Comparison of ENCODE assay signal across 1 cellular context in the genomic region with DNA sequence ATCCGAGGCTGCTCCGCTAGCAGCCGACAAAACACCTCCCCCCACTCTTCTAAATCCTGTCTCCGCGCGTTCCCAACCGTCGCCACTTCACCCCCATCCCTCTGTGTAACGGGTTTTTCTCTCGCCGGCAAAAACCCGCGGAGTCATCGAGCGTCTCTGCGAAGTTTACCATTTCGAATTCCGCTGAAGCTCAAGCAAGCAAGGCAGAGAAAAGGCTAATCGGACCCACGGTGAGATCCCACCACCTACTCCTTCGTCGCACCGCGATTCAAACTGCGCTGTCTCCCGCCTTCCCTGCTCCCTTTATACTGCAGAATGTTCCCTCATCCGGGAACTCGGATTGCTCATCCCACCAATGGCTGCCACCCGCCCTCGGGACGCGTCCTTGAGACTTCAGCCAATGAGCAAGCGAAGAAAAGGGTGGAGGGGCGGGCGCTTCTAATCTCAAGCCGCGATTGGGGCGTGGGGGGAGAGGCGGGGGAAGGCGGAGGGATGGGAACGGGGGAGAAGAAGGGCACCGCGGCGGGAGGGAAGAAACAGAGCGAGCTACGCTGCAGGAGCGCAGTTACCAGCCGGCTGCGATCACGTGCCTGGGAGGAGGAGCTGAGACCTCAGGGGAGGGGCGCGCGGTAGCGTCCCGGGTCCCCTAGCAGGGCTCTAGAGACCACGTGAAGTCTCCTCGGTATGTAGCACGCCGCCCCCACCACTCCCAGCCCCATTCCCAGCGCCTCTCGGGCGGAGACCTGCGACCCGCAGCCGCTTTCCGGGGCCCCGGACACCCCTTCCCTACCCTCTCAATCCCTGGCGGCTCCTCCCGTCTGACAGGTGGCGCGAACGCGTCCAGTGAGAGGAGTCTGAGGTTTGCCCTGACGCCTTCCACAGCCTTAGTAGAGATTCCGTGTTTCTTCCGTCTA.
A peak's percentile ranks its signal among the peaks of the same experiment; 100 is the strongest.
TF ChIP-seq lines count a peak whose summit lies in the region.

A gene (minus strand): TSS at position 277 of the 914 bp plus-strand sequence. CDS start 105 bp downstream, at position 172.

TF ChIP-seq in K562, 482 proteins besides CTCF, POLR2A, EP300 and RAD21 (continued from another document and continues in another):
- TF ChIP-seq, protein P1, sequence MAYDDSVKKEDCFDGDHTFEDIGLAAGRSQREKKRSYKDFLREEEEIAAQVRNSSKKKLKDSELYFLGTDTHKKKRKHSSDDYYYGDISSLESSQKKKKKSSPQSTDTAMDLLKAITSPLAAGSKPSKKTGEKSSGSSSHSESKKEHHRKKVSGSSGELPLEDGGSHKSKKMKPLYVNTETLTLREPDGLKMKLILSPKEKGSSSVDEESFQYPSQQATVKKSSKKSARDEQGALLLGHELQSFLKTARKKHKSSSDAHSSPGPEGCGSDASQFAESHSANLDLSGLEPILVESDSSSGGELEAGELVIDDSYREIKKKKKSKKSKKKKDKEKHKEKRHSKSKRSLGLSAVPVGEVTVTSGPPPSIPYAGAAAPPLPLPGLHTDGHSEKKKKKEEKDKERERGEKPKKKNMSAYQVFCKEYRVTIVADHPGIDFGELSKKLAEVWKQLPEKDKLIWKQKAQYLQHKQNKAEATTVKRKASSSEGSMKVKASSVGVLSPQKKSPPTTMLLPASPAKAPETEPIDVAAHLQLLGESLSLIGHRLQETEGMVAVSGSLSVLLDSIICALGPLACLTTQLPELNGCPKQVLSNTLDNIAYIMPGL (CRISPR knock-in tag; IDR thresholded peaks at IDR 0.05): 0 out of 2 replicates have a peak, but pooled peaks have one; percentile 84
- TF ChIP-seq, protein P2, sequence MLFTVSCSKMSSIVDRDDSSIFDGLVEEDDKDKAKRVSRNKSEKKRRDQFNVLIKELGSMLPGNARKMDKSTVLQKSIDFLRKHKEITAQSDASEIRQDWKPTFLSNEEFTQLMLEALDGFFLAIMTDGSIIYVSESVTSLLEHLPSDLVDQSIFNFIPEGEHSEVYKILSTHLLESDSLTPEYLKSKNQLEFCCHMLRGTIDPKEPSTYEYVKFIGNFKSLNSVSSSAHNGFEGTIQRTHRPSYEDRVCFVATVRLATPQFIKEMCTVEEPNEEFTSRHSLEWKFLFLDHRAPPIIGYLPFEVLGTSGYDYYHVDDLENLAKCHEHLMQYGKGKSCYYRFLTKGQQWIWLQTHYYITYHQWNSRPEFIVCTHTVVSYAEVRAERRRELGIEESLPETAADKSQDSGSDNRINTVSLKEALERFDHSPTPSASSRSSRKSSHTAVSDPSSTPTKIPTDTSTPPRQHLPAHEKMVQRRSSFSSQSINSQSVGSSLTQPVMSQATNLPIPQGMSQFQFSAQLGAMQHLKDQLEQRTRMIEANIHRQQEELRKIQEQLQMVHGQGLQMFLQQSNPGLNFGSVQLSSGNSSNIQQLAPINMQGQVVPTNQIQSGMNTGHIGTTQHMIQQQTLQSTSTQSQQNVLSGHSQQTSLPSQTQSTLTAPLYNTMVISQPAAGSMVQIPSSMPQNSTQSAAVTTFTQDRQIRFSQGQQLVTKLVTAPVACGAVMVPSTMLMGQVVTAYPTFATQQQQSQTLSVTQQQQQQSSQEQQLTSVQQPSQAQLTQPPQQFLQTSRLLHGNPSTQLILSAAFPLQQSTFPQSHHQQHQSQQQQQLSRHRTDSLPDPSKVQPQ (CRISPR knock-in tag; IDR thresholded peaks at IDR 0.05; ENCODE audit: borderline replicate concordance): no peak
- TF ChIP-seq, protein P3, sequence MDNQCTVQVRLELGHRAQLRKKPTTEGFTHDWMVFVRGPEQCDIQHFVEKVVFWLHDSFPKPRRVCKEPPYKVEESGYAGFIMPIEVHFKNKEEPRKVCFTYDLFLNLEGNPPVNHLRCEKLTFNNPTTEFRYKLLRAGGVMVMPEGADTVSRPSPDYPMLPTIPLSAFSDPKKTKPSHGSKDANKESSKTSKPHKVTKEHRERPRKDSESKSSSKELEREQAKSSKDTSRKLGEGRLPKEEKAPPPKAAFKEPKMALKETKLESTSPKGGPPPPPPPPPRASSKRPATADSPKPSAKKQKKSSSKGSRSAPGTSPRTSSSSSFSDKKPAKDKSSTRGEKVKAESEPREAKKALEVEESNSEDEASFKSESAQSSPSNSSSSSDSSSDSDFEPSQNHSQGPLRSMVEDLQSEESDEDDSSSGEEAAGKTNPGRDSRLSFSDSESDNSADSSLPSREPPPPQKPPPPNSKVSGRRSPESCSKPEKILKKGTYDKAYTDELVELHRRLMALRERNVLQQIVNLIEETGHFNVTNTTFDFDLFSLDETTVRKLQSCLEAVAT (IDR thresholded peaks at IDR 0.05): peak; percentile 91 to 93
- TF ChIP-seq PHB (CRISPR knock-in tag; IDR thresholded peaks at IDR 0.05) (0 out of 2 replicates have a peak, but pooled peaks have one; percentile 77), ZNF239 (CRISPR knock-in tag; IDR thresholded peaks at IDR 0.05) (no peak), TAL1 (IDR thresholded peaks at IDR 0.05) (no peak), SAFB (IDR thresholded peaks at IDR 0.05; ENCODE audit: borderline replicate concordance, low read depth, low read length) (no peak), CCAR2 (IDR thresholded peaks at IDR 0.05; ENCODE audit: low read depth, low read length) (no peak), EHMT2 (IDR thresholded peaks at IDR 0.05) (no peak), DACH1 (IDR thresholded peaks at IDR 0.05; ENCODE audit: partially characterized antibody) (no peak), ZNF41 (CRISPR knock-in tag; conservative IDR thresholded peaks at IDR 0.05) (no peak), DIDO1 (tag; IDR thresholded peaks at IDR 0.05; ENCODE audit: low read depth) (no peak), HMG20A (CRISPR knock-in tag; conservative IDR thresholded peaks at IDR 0.05) (no peak), NR4A1 (CRISPR knock-in tag; IDR thresholded peaks at IDR 0.05) (no peak), NR4A1 (tag; IDR thresholded peaks at IDR 0.05) (no peak), ASH1L (IDR thresholded peaks at IDR 0.05; ENCODE audit: borderline replicate concordance, low read depth, partially characterized antibody) (peak; percentile 82), RFX7 (CRISPR knock-in tag; IDR thresholded peaks at IDR 0.05) (no peak), HIVEP1 (CRISPR knock-in tag; IDR thresholded peaks at IDR 0.05) (no peak), HNRNPH1 (optimal IDR thresholded peaks at IDR 0.05; ENCODE audit: low read depth, low read length) (no peak), ETV5 (CRISPR knock-in tag; IDR thresholded peaks at IDR 0.05; ENCODE audit: low read depth) (no peak), MYBL2 (IDR thresholded peaks at IDR 0.05; ENCODE audit: low read depth) (peak; percentile 94), MYBL2 (CRISPR knock-in tag; IDR thresholded peaks at IDR 0.05; ENCODE audit: borderline replicate concordance) (no peak), ZC3H11A (IDR thresholded peaks at IDR 0.05; ENCODE audit: low read depth, low read length) (no peak), ZNF586 (CRISPR knock-in tag; conservative IDR thresholded peaks at IDR 0.05) (no peak), ZNF143 (CRISPR knock-in tag; IDR thresholded peaks at IDR 0.05) (no peak), ZZZ3 (IDR thresholded peaks at IDR 0.05) (0 out of 2 replicates have a peak, but pooled peaks have one; percentile 24), SMARCA5 (IDR thresholded peaks at IDR 0.05) (no peak), NFRKB (IDR thresholded peaks at IDR 0.05; ENCODE audit: low read depth) (peak; percentile 83), NR1H2 (CRISPR knock-in tag; IDR thresholded peaks at IDR 0.05) (no peak), CCNT2 (IDR thresholded peaks at IDR 0.05; ENCODE audit: borderline replicate concordance, extremely low read depth, insufficient read length, low read depth, low read length) (peak; percentile 40)
- TF ChIP-seq, protein P4, sequence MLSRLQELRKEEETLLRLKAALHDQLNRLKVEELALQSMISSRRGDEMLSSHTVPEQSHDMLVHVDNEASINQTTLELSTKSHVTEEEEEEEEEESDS (CRISPR knock-in tag; IDR thresholded peaks at IDR 0.05): no peak
- TF ChIP-seq, protein P5, sequence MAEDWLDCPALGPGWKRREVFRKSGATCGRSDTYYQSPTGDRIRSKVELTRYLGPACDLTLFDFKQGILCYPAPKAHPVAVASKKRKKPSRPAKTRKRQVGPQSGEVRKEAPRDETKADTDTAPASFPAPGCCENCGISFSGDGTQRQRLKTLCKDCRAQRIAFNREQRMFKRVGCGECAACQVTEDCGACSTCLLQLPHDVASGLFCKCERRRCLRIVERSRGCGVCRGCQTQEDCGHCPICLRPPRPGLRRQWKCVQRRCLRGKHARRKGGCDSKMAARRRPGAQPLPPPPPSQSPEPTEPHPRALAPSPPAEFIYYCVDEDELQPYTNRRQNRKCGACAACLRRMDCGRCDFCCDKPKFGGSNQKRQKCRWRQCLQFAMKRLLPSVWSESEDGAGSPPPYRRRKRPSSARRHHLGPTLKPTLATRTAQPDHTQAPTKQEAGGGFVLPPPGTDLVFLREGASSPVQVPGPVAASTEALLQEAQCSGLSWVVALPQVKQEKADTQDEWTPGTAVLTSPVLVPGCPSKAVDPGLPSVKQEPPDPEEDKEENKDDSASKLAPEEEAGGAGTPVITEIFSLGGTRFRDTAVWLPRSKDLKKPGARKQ (CRISPR knock-in tag; IDR thresholded peaks at IDR 0.05): no peak
- TF ChIP-seq, protein P6, sequence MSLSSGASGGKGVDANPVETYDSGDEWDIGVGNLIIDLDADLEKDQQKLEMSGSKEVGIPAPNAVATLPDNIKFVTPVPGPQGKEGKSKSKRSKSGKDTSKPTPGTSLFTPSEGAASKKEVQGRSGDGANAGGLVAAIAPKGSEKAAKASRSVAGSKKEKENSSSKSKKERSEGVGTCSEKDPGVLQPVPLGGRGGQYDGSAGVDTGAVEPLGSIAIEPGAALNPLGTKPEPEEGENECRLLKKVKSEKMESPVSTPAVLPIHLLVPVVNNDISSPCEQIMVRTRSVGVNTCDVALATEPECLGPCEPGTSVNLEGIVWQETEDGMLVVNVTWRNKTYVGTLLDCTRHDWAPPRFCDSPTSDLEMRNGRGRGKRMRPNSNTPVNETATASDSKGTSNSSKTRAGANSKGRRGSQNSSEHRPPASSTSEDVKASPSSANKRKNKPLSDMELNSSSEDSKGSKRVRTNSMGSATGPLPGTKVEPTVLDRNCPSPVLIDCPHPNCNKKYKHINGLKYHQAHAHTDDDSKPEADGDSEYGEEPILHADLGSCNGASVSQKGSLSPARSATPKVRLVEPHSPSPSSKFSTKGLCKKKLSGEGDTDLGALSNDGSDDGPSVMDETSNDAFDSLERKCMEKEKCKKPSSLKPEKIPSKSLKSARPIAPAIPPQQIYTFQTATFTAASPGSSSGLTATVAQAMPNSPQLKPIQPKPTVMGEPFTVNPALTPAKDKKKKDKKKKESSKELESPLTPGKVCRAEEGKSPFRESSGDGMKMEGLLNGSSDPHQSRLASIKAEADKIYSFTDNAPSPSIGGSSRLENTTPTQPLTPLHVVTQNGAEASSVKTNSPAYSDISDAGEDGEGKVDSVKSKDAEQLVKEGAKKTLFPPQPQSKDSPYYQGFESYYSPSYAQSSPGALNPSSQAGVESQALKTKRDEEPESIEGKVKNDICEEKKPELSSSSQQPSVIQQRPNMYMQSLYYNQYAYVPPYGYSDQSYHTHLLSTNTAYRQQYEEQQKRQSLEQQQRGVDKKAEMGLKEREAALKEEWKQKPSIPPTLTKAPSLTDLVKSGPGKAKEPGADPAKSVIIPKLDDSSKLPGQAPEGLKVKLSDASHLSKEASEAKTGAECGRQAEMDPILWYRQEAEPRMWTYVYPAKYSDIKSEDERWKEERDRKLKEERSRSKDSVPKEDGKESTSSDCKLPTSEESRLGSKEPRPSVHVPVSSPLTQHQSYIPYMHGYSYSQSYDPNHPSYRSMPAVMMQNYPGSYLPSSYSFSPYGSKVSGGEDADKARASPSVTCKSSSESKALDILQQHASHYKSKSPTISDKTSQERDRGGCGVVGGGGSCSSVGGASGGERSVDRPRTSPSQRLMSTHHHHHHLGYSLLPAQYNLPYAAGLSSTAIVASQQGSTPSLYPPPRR (CRISPR knock-in tag; IDR thresholded peaks at IDR 0.05; ENCODE audit: borderline replicate concordance): 0 out of 2 replicates have a peak, but pooled peaks have one; percentile 6
- TF ChIP-seq, protein P7, sequence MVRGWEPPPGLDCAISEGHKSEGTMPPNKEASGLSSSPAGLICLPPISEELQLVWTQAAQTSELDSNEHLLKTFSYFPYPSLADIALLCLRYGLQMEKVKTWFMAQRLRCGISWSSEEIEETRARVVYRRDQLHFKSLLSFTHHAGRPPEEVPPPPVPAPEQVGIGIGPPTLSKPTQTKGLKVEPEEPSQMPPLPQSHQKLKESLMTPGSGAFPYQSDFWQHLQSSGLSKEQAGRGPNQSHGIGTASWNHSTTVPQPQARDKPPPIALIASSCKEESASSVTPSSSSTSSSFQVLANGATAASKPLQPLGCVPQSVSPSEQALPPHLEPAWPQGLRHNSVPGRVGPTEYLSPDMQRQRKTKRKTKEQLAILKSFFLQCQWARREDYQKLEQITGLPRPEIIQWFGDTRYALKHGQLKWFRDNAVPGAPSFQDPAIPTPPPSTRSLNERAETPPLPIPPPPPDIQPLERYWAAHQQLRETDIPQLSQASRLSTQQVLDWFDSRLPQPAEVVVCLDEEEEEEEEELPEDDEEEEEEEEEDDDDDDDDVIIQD (CRISPR knock-in tag; IDR thresholded peaks at IDR 0.05): no peak
- TF ChIP-seq, protein P8, sequence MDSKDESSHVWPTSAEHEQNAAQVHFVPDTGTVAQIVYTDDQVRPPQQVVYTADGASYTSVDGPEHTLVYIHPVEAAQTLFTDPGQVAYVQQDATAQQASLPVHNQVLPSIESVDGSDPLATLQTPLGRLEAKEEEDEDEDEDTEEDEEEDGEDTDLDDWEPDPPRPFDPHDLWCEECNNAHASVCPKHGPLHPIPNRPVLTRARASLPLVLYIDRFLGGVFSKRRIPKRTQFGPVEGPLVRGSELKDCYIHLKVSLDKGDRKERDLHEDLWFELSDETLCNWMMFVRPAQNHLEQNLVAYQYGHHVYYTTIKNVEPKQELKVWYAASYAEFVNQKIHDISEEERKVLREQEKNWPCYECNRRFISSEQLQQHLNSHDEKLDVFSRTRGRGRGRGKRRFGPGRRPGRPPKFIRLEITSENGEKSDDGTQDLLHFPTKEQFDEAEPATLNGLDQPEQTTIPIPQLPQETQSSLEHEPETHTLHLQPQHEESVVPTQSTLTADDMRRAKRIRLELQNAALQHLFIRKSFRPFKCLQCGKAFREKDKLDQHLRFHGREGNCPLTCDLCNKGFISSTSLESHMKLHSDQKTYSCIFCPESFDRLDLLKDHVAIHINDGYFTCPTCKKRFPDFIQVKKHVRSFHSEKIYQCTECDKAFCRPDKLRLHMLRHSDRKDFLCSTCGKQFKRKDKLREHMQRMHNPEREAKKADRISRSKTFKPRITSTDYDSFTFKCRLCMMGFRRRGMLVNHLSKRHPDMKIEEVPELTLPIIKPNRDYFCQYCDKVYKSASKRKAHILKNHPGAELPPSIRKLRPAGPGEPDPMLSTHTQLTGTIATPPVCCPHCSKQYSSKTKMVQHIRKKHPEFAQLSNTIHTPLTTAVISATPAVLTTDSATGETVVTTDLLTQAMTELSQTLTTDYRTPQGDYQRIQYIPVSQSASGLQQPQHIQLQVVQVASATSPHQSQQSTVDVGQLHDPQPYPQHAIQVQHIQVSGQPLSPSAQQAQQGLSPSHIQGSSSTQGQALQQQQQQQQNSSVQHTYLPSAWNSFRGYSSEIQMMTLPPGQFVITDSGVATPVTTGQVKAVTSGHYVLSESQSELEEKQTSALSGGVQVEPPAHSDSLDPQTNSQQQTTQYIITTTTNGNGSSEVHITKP (IDR thresholded peaks at IDR 0.05; ENCODE audit: partially characterized antibody): peak; percentile 77
- TF ChIP-seq, protein P9, sequence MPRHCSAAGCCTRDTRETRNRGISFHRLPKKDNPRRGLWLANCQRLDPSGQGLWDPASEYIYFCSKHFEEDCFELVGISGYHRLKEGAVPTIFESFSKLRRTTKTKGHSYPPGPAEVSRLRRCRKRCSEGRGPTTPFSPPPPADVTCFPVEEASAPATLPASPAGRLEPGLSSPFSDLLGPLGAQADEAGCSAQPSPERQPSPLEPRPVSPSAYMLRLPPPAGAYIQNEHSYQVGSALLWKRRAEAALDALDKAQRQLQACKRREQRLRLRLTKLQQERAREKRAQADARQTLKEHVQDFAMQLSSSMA (CRISPR knock-in tag; IDR thresholded peaks at IDR 0.05): peak; percentile 87; the same call in 1 of the 2 replicates
